In genomic region chr7:24767878-24768569, GRCh38 we compare ENCODE assay signal across 1 cellular context.
TF ChIP-seq lines count a peak whose summit lies in the region.

No MANE protein-coding gene starts in this region.

TF ChIP-seq in K562, 482 proteins besides CTCF, POLR2A, EP300 and RAD21:
- TF ChIP-seq ZBTB12 (CRISPR knock-in tag; IDR thresholded peaks at IDR 0.05): 0 out of 2 replicates have a peak, but pooled peaks have one; percentile 7
- peak; percentile 31; the same call in 1 of the 2 replicates for TF ChIP-seq FOXK1 (CRISPR knock-in tag; IDR thresholded peaks at IDR 0.05; ENCODE audit: borderline replicate concordance)
- peak; percentile 42 for TF ChIP-seq DACH1 (IDR thresholded peaks at IDR 0.05; ENCODE audit: partially characterized antibody)
- no peak for TF ChIP-seq MCM2 (IDR thresholded peaks at IDR 0.05; ENCODE audit: low read depth)
